8 cellular contexts compared by ENCODE assay signal in genomic region chrX:120749141-120749846, GRCh38.
DNase-seq lines count a peak whose midpoint lies in the region; ATAC-seq, FAIRE-seq and TF ChIP-seq lines count a peak whose summit lies in the region.

No MANE protein-coding gene starts in this region.

- CTCF ChIA-PET in CD8-positive, alpha-beta memory T cell (lab: Charles Lee), result no interaction called here
- CTCF ChIA-PET in A673 (lab: Charles Lee), result no interaction called here

- no peaks in the 10 kb centered on the region for H3K9me3 ChIP-seq in CD8-positive, alpha-beta memory T cell (ENCODE audit: low read length)
- H3K9me3 ChIP-seq in A673 (ENCODE audit: low read depth, low read length, poor library complexity, severe bottlenecking), result no peaks in the 10 kb centered on the region

- intact Hi-C loops in A673 (cut with micrococcal nuclease; ENCODE audit: unreplicated experiment), result no loop called here

- H3K27me3 ChIP-seq in CD8-positive, alpha-beta memory T cell (ENCODE audit: insufficient read depth, low read length, poor library complexity, severe bottlenecking), result no peaks in the 10 kb centered on the region
- H3K27me3 ChIP-seq in A673 (replicated peaks; ENCODE audit: insufficient read depth, low read depth, low read length, poor library complexity), result no peaks in the 10 kb centered on the region

- no peaks in the 10 kb centered on the region for H3K36me3 Mint-ChIP-seq in CD8-positive, alpha-beta memory T cell

- H3K27ac Mint-ChIP-seq in CD8-positive, alpha-beta memory T cell, result no peak overlapping the region

- peaks cover 0 to 2% (median 0%) of the 10 kb centered on the region in 5 donors for H3K9me3 Mint-ChIP-seq in CD8-positive, alpha-beta memory T cell

- no TSS peak for BruUV-seq in A673 (replicated peaks; lab: Mats Ljungman, UMichigan)

- H3K4me3 ChIP-seq in CD8-positive, alpha-beta memory T cell (ENCODE audit: low read length), result no peak overlapping the region
- H3K4me3 ChIP-seq in A673 (ENCODE audit: low read depth, low read length, poor library complexity, severe bottlenecking), result no peak overlapping the region

- peak; percentile 77 for FAIRE-seq in GM12892 (lab: Jason Lieb, UNC)

- TF ChIP-seq POLR2A in GM12892 (IDR thresholded peaks at IDR 0.05; ENCODE audit: low read depth, low read length), result no peak

- no peak overlapping the region for H3K27ac ChIP-seq in CD8-positive, alpha-beta memory T cell (ENCODE audit: low read depth, low read length)
- no peak overlapping the region for H3K27ac ChIP-seq in A673 (ENCODE audit: low read depth, low read length, poor library complexity, severe bottlenecking)

- H3K4me1 Mint-ChIP-seq in CD8-positive, alpha-beta memory T cell, result peaks cover 6 to 21% (median 14%) of the 10 kb centered on the region in 3 donors

- H3K36me3 ChIP-seq in CD8-positive, alpha-beta memory T cell (ENCODE audit: insufficient read depth, low read length), result no peaks in the 10 kb centered on the region
- no peaks in the 10 kb centered on the region for H3K36me3 ChIP-seq in A673 (ENCODE audit: insufficient read depth, low read length, poor library complexity, severe bottlenecking)

- H3K4me1 ChIP-seq in CD8-positive, alpha-beta memory T cell (ENCODE audit: insufficient read depth, low read length), result peaks cover 8% of the 10 kb centered on the region
- no peaks in the 10 kb centered on the region for H3K4me1 ChIP-seq in A673 (ENCODE audit: insufficient read depth, low read length, poor library complexity, severe bottlenecking)

- DNase-seq in GM12892 (ENCODE audit: insufficient read length), result no peak
- peak; percentile 42 for DNase-seq in M059J (ENCODE audit: low read depth)
- DNase-seq in dermis microvascular lymphatic vessel endothelial cell (ENCODE audit: low read depth in 2 of 2), result peak; percentile 73 to 87
- DNase-seq in stimulated activated naive CD4-positive, alpha-beta T cell (lab: John Stamatoyannopoulos, UW), result no peak
- no peak for DNase-seq in AML-193 (lab: John Stamatoyannopoulos, UW)
- no peak for DNase-seq in CD8-positive, alpha-beta memory T cell
- no peak for DNase-seq in A673 (ENCODE audit: low spot score)

- POLR2A ChIA-PET in CD8-positive, alpha-beta memory T cell (lab: Charles Lee), result no interaction called here
- POLR2A ChIA-PET in A673 (lab: Charles Lee; ENCODE audit: low non-redundant PET), result no interaction called here

- H3K27me3 Mint-ChIP-seq in CD8-positive, alpha-beta memory T cell, result peaks cover 0 to 16% of the 10 kb centered on the region in 2 donors

- TF ChIP-seq CTCF in A673 (conservative IDR thresholded peaks at IDR 0.05; ENCODE audit: low read depth, low read length), result no peak

- H3K4me3 Mint-ChIP-seq in CD8-positive, alpha-beta memory T cell, result no peak overlapping the region

- ATAC-seq in GM21825 (IDR thresholded peaks at IDR 0.05; ENCODE audit: unreplicated experiment), result peak; percentile 92

Comparison
In these comparisons a context has a peak if more than half of its experiments do, and no peak if none do; other contexts are left out.
1. DNase-seq: peak in M059J (single experiment) and dermis microvascular lymphatic vessel endothelial cell (2 of 2); none in GM12892 (single experiment), stimulated activated naive CD4-positive, alpha-beta T cell (0 of 6), AML-193 (0 of 2), CD8-positive, alpha-beta memory T cell (0 of 5) and A673 (single experiment).